8 cellular contexts compared by ENCODE assay signal in genomic region chr15:38069506-38069905, GRCh38.
DNase-seq lines count a peak whose midpoint lies in the region; ATAC-seq, FAIRE-seq and TF ChIP-seq lines count a peak whose summit lies in the region.

No MANE protein-coding gene starts in this region.

- H4K20me1 ChIP-seq in GM12878 (ENCODE audit: control insufficient read depth, insufficient read depth), result no peaks in the 10 kb centered on the region

- peaks cover 25% of the 10 kb centered on the region for H3K4me1 ChIP-seq in GM12878 (ENCODE audit: control insufficient read depth, insufficient read depth, low read length)
- peaks cover 0 to 45% (median 25%) of the 10 kb centered on the region in 4 donors for H3K4me1 ChIP-seq in tibial nerve

- no peak overlapping the region for H3K9ac ChIP-seq in GM12878 (ENCODE audit: control insufficient read depth, insufficient read depth, low read length)

- RAD21 ChIA-PET in GM12878 (lab: Charles Lee; ENCODE audit: unreplicated experiment), result interaction anchor here (0.9 to 2.5 kb wide), 14 partner anchors 9 to 184 kb away, joined by 3 to 25 read pairs (median 4); partner anchors contain the start of gene SPRED1

- peak; percentile 46 for ATAC-seq in GM12878
- no peak for ATAC-seq in GM18858 (IDR thresholded peaks at IDR 0.05; ENCODE audit: unreplicated experiment)
- ATAC-seq in HG03097 (IDR thresholded peaks at IDR 0.05; ENCODE audit: low FRiP score, unreplicated experiment), result no peak

- H3K9me3 ChIP-seq in GM12878 (replicated peaks; ENCODE audit: control insufficient read depth, insufficient read depth, low read length), result no peaks in the 10 kb centered on the region
- H3K9me3 ChIP-seq in tibial nerve, result no peaks in the 10 kb centered on the region

- no peak overlapping the region for H3K27ac ChIP-seq in GM12878 (ENCODE audit: control insufficient read depth, insufficient read depth)
- H3K27ac ChIP-seq in tibial nerve, result peak overlapping the region in 3 of 4 donors; percentile 42 to 72 (median 64)

- SMC1A ChIA-PET in GM12878 (lab: Charles Lee; ENCODE audit: uncharacterized antibody, unreplicated experiment), result interaction anchor here (0.8 to 4.3 kb wide), 21 partner anchors 10 to 278 kb away, joined by 3 to 60 read pairs (median 5); partner anchors contain the start of gene SPRED1

- in situ Hi-C loops in GM12878 (cut with MboI), result no loop called here

- no peak overlapping the region; the same call in 1 of the 2 replicates for H2AFZ ChIP-seq in GM12878 (ENCODE audit: control insufficient read depth, low read depth, low read length)

- DNase-seq in BJ (ENCODE audit: low read depth), result peak; percentile 68
- DNase-seq in HT-29 (ENCODE audit: low spot score), result peak; percentile 87
- no peak for DNase-seq in GM12878 (ENCODE audit: low read depth, low spot score)
- DNase-seq in left kidney (ENCODE audit: low read depth, low spot score), result peak; percentile 58
- DNase-seq in tibial nerve (ENCODE audit: low spot score in 2 of 2), result peak in 1 of 2 donors; percentile 51
- DNase-seq in activated CD4-positive, alpha-beta T cell treated with anti-CD3 and anti-CD28 coated beads for 1 hour, result no peak

- intact Hi-C loops in GM12878 (cut with micrococcal nuclease; ENCODE audit: unreplicated experiment), result loop anchor here (1.0 kb wide), 1 partner anchor 16 kb away; no protein-coding TSS in a partner anchor

- TF ChIP-seq CTCF in BJ (IDR thresholded peaks at IDR 0.05; ENCODE audit: insufficient read depth, low read depth, low read length) (no peak), GM12878 (IDR thresholded peaks at IDR 0.05 in 2 of 3, conservative IDR thresholded peaks at IDR 0.05 in 1 of 3; ENCODE audit: control insufficient read depth in 2 of 3, extremely low read depth in 1 of 3, insufficient read depth in 1 of 3, low read depth in 3 of 3, low read length in 3 of 3) (no peak), tibial nerve (IDR thresholded peaks at IDR 0.05) (no peak)

- FAIRE-seq in GM12878 (lab: Jason Lieb, UNC), result peak; percentile 7

- CTCF ChIA-PET in BJ (lab: Yijun Ruan, JAX) (interaction anchor here (1.0 to 1.3 kb wide), 2 partner anchors 182 to 614 kb away, joined by 3 read pairs; no protein-coding TSS in a partner anchor), GM12878 (lab: Yijun Ruan, JAX) (interaction anchor here (1.0 to 2.7 kb wide), 8 partner anchors 9 to 282 kb away, joined by 3 to 18 read pairs (median 4); no protein-coding TSS in a partner anchor)

- POLR2A ChIA-PET in BJ (lab: Charles Lee), result no interaction called here
- POLR2A ChIA-PET in GM12878 (lab: Charles Lee), result interaction anchor here (1.0 to 2.4 kb wide), 6 partner anchors 11 to 28 kb away, joined by 3 to 11 read pairs (median 5); no protein-coding TSS in a partner anchor

- H3K4me3 ChIP-seq in BJ (ENCODE audit: low read depth, low read length) (peak overlapping the region; percentile 28), GM12878 (no peak overlapping the region), tibial nerve (peak overlapping the region in 2 of 4 donors; percentile 25 to 26)

- TF ChIP-seq EP300 in GM12878 (IDR thresholded peaks at IDR 0.05; ENCODE audit: borderline replicate concordance in 1 of 2, control insufficient read depth in 1 of 2, low read depth in 2 of 2, low read length in 2 of 2) (no peak), tibial nerve (IDR thresholded peaks at IDR 0.05) (no peak)

- H3K79me2 ChIP-seq in GM12878 (ENCODE audit: control insufficient read depth, insufficient read depth, low read length), result no peaks in the 10 kb centered on the region

- BruUV-seq in GM12878 (replicated peaks; lab: Mats Ljungman, UMichigan), result no TSS peak

- H3K36me3 ChIP-seq in BJ (ENCODE audit: control insufficient read depth, insufficient read depth, low read length) (no peaks in the 10 kb centered on the region), GM12878 (ENCODE audit: control insufficient read depth in 2 of 2, insufficient read depth in 2 of 2, low read length in 1 of 2) (no peaks in the 10 kb centered on the region), tibial nerve (no peaks in the 10 kb centered on the region)

- WGBS in GM12878 (ENCODE audit: insufficient coverage, insufficient replicate concordance, low lambda C conversion rate, missing lambda C conversion rate), result 40% methylated on average over 1 of the region's 1 CpG
- 29 to 52% methylated on average over 1 of the region's 1 CpG for WGBS in tibial nerve, 2 donors

- TF ChIP-seq POLR2A in GM12878 (IDR thresholded peaks at IDR 0.05; ENCODE audit: low read depth, low read length), result no peak
- TF ChIP-seq POLR2A in tibial nerve (IDR thresholded peaks at IDR 0.05), result no peak

- no peaks in the 10 kb centered on the region for H3K27me3 ChIP-seq in BJ (ENCODE audit: control insufficient read depth, insufficient read depth, low read length)
- H3K27me3 ChIP-seq in GM12878 (replicated peaks in 1 of 2; ENCODE audit: control insufficient read depth in 2 of 2, insufficient read depth in 2 of 2, low read length in 1 of 2), result no peaks in the 10 kb centered on the region
- H3K27me3 ChIP-seq in tibial nerve, result no peaks in the 10 kb centered on the region

- peak overlapping the region; percentile 17 for H3K4me2 ChIP-seq in GM12878 (ENCODE audit: control insufficient read depth, insufficient read depth)

- no peak for TF ChIP-seq RAD21 in GM12878 (IDR thresholded peaks at IDR 0.05; ENCODE audit: insufficient read depth, low read depth, low read length)

TF ChIP-seq in GM12878, 131 proteins besides CTCF, POLR2A, EP300 and RAD21:
- peak; percentile 51; the same call in 1 of the 2 replicates for TF ChIP-seq RAD51 (IDR thresholded peaks at IDR 0.05)
- TF ChIP-seq CEBPB (IDR thresholded peaks at IDR 0.05; ENCODE audit: borderline replicate concordance in 1 of 2, low read depth in 2 of 2, low read length in 2 of 2), result 0 out of 4 replicates have a peak, but pooled peaks of 1 of the 2 experiments have one; percentile 3
- TF ChIP-seq SMAD5 (IDR thresholded peaks at IDR 0.05; ENCODE audit: low read depth), result no peak
- TF ChIP-seq BCL11A (IDR thresholded peaks at IDR 0.05; ENCODE audit: low read depth, low read length), result no peak
- TF ChIP-seq PBX3 (IDR thresholded peaks at IDR 0.05; ENCODE audit: insufficient replicate concordance, low read depth, low read length), result no peak
- peak in 1 of 2 experiments; percentile 11; a peak in 1 of 4 replicates for TF ChIP-seq BHLHE40 (IDR thresholded peaks at IDR 0.05; ENCODE audit: borderline replicate concordance in 1 of 2, low read depth in 2 of 2, low read length in 1 of 2)

Comparison
In these comparisons a context has a peak if more than half of its experiments do, and no peak if none do; other contexts are left out.
1. DNase-seq: peak in BJ (single experiment), HT-29 (single experiment) and left kidney (single experiment); none in GM12878 (single experiment) and activated CD4-positive, alpha-beta T cell treated with anti-CD3 and anti-CD28 coated beads for 1 hour (single experiment).